Comparison of ENCODE assay signal across 22 cellular contexts in genomic region chr3:58627941-58628340, GRCh38. TPM values are rescaled to one million over a fixed set of nuclear protein-coding genes. Genes with fewer than 3 reads are reported as not detected.
A peak's percentile ranks its signal among the peaks of the same experiment; 100 is the strongest.
DNase-seq lines count a peak whose midpoint lies in the region; ATAC-seq and TF ChIP-seq lines count a peak whose summit lies in the region.
"Had no signal": no experiment of that assay in that cellular context is flagged by ENCODE, and none has a peak within 500 bp of the region (broad histone marks: within the 10 kb centered on the region; RNA-seq: fewer than 3 reads in every experiment).

No MANE protein-coding gene starts in this region.

- H3K9me3 ChIP-seq in right atrium auricular region (no peaks in the 10 kb centered on the region), gastroesophageal sphincter (no peaks in the 10 kb centered on the region), uterus (no peaks in the 10 kb centered on the region)

- peak overlapping the region; percentile 63 to 70 for H3K27ac ChIP-seq in right atrium auricular region
- H3K27ac ChIP-seq in gastroesophageal sphincter = peak overlapping the region in 3 of 4 donors; percentile 62 to 73 (median 68)
- no peak overlapping the region for H3K27ac ChIP-seq in rectal smooth muscle tissue (ENCODE audit: low read depth, low read length)
- peak overlapping the region; percentile 48 to 74 for H3K27ac ChIP-seq in uterus
- H3K27ac ChIP-seq: foreskin keratinocyte had no signal

- intact Hi-C loops in Right ventricle myocardium inferior (cut with DNase I) = loop anchor here (5.0 kb wide), 1 partner anchor 321 kb away; the partner anchor contains the start of genes HTD2 and RPP14
- intact Hi-C loops in uterus (cut with DNase I; ENCODE audit: low total_unique reads) = no loop called here

- ATAC-seq in Right ventricle myocardium inferior = no peak
- no peak for ATAC-seq in gastroesophageal sphincter
- no peak for ATAC-seq in GM21367 (IDR thresholded peaks at IDR 0.05; ENCODE audit: unreplicated experiment)
- ATAC-seq in HG03378 (IDR thresholded peaks at IDR 0.05; ENCODE audit: unreplicated experiment) = no peak
- ATAC-seq: activated CD8-positive, alpha-beta T cell treated with anti-CD3 and anti-CD28 coated beads for 36 hours; activated naive CD4-positive, alpha-beta T cell treated with anti-CD3 and anti-CD28 coated beads, Interleukin-2, amount 50 U/mL, for 72 hours; foreskin keratinocyte; HepG2; stimulated activated naive CD8-positive, alpha-beta T cell treated with anti-CD3 and anti-CD28 coated beads, Interleukin-15, Interleukin-2, amounts not matched to agents 100 U/mL and 50 U/mL, for 24 hours; WTC11 had no signal

- H3K9ac ChIP-seq in rectal smooth muscle tissue (ENCODE audit: low read length) = peak overlapping the region; percentile 34

- no peak for TF ChIP-seq POLR2A in gastroesophageal sphincter (IDR thresholded peaks at IDR 0.05)
- no peak for TF ChIP-seq POLR2A in uterus (IDR thresholded peaks at IDR 0.05)

- peaks cover 0 to 46% of the 10 kb centered on the region in 2 donors for H3K4me1 ChIP-seq in right atrium auricular region
- peaks cover 0 to 39% (median 30%) of the 10 kb centered on the region in 3 donors for H3K4me1 ChIP-seq in gastroesophageal sphincter
- peaks cover 2% of the 10 kb centered on the region for H3K4me1 ChIP-seq in rectal smooth muscle tissue (ENCODE audit: control insufficient read depth, insufficient read depth, low read length)
- H3K4me1 ChIP-seq in uterus = peaks cover 0 to 11% of the 10 kb centered on the region in 2 donors
- H3K4me1 ChIP-seq: foreskin keratinocyte had no signal

- TF ChIP-seq EP300 in gastroesophageal sphincter (IDR thresholded peaks at IDR 0.05) = no peak

- H3K36me3 ChIP-seq in right atrium auricular region (no peaks in the 10 kb centered on the region), gastroesophageal sphincter (no peaks in the 10 kb centered on the region), rectal smooth muscle tissue (ENCODE audit: control insufficient read depth, insufficient read depth, low read length) (no peaks in the 10 kb centered on the region), uterus (no peaks in the 10 kb centered on the region)

- DNase-seq in right atrium auricular region (ENCODE audit: low spot score) (no peak), Right ventricle myocardium inferior (ENCODE audit: missing footprints) (no peak), uterus (no peak), NCI-H2227 treated with DMSO at 0.1 percent for 48 hours (lab: John Stamatoyannopoulos, UW) (no peak)
- DNase-seq: activated CD8-positive, alpha-beta T cell treated with anti-CD3 and anti-CD28 coated beads for 36 hours; activated T-cell treated with anti-CD3 and anti-CD28 coated beads, Interleukin-2, amount 50 U/mL, for 1 hour; DMS 273 treated with DMSO at 0.1 percent for 48 hours; foreskin keratinocyte; GDM1; H7; NCI-H1417; stimulated activated CD4-positive, alpha-beta T cell treated with anti-CD3 and anti-CD28 coated beads, Interleukin-2, amount 100 ng/mL, for 24 hours; stimulated activated naive CD8-positive, alpha-beta T cell treated with anti-CD3 and anti-CD28 coated beads, Interleukin-15, Interleukin-2, amounts not matched to agents 100 U/mL and 50 U/mL, for 24 hours had no signal

- no peak for TF ChIP-seq CTCF in right atrium auricular region (IDR thresholded peaks at IDR 0.05)
- no peak for TF ChIP-seq CTCF in gastroesophageal sphincter (IDR thresholded peaks at IDR 0.05)
- no peak for TF ChIP-seq CTCF in uterus (IDR thresholded peaks at IDR 0.05)

- WGBS in gastroesophageal sphincter (ENCODE audit: low coverage in 1 of 2), 2 donors = 73 to 75% methylated on average over 2 of the region's 6 CpGs

- H3K4me3 ChIP-seq in right atrium auricular region (no peak overlapping the region), gastroesophageal sphincter (no peak overlapping the region), rectal smooth muscle tissue (ENCODE audit: low read length) (no peak overlapping the region), uterus (no peak overlapping the region)

- H3K27me3 ChIP-seq in right atrium auricular region (no peaks in the 10 kb centered on the region), gastroesophageal sphincter (no peaks in the 10 kb centered on the region), rectal smooth muscle tissue (ENCODE audit: control insufficient read depth, insufficient read depth, low read length) (no peaks in the 10 kb centered on the region), uterus (no peaks in the 10 kb centered on the region)

RNA-seq across cellular contexts. Expression of gene FAM3D, which starts 38.6 kb away (rescaled TPM):
- total RNA-seq in right atrium auricular region (not detected), Right ventricle myocardium inferior (not detected), gastroesophageal sphincter (10 to 100 TPM in 1 of 4 donors, 1 to 10 TPM in 1, not detected in 2; 1.9 to 33.2 TPM), uterus (under 1 TPM in 1 of 4 donors, not detected in 3; 0.83 TPM)
- total RNA-seq: activated CD8-positive, alpha-beta T cell treated with anti-CD3 and anti-CD28 coated beads for 36 hours; activated naive CD4-positive, alpha-beta T cell treated with anti-CD3 and anti-CD28 coated beads, Interleukin-2, amount 50 U/mL, for 72 hours; foreskin keratinocyte; H7; HepG2; SK-MEL-5; T-helper 2 cell treated with Interferon-gamma antibody and Interleukin-4, amounts not matched to agents 100 ng/mL and 5 ng/mL, for 36 hours had no signal

RNA-seq across cellular contexts. Expression of gene FAM107A, which starts 50.8 kb away (rescaled TPM):
- total RNA-seq in right atrium auricular region (10 to 100 TPM; 76.5 to 80.7 TPM), Right ventricle myocardium inferior (82.9 TPM), gastroesophageal sphincter (100 to 1,000 TPM in 1 of 4 donors, 10 to 100 TPM in 3; 27.9 to 109 (median 83.8) TPM), uterus (100 to 1,000 TPM in 1 of 4 donors, 10 to 100 TPM in 3; 16.2 to 140 (median 61.2) TPM)
- total RNA-seq: activated CD8-positive, alpha-beta T cell treated with anti-CD3 and anti-CD28 coated beads for 36 hours; activated naive CD4-positive, alpha-beta T cell treated with anti-CD3 and anti-CD28 coated beads, Interleukin-2, amount 50 U/mL, for 72 hours; foreskin keratinocyte; HepG2; SK-MEL-5; T-helper 2 cell treated with Interferon-gamma antibody and Interleukin-4, amounts not matched to agents 100 ng/mL and 5 ng/mL, for 36 hours had no signal
